In the genomic region with DNA sequence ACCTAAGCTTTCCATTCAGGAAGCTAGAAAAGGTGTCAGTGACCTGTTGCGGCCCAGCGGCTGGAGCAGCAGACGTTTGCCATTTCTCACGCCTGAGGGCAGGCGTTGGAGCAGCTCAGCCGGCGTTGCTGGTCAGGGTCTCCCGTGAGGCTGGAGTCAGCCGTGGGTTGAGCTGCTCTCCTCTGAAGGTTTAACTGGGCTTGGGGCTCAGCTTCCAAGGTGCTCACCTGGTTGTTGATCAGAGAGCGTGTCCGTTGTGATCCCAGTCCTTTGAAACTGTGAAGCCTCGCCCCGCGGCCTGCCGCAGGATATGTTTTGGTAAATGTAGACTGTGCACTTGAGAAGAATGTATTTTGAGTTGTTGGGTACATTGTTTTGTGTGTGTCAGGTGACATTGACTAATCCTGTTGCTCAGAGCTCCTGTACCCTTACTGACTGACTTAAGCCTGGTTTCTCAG, we compare ENCODE assay signal across 25 cellular contexts. TPM values are rescaled to one million over a fixed set of nuclear protein-coding genes. Genes with fewer than 3 reads are reported as not detected.
DNase-seq lines count a peak whose midpoint lies in the region; ATAC-seq and TF ChIP-seq lines count a peak whose summit lies in the region.
"Had no signal": no experiment of that assay in that cellular context is flagged by ENCODE, and none has a peak within 500 bp of the region (broad histone marks: within the 10 kb centered on the region; RNA-seq: fewer than 3 reads in every experiment).

No MANE protein-coding gene starts in this region.

- no peak overlapping the region for H3K4me3 ChIP-seq in BLaER1 treated with 17β-estradiol and CSF1 and Interleukin-3, amounts not matched to agents 10 nM and 100 nM
- no peak overlapping the region for H3K4me3 ChIP-seq in H7 (ENCODE audit: insufficient read depth, low read depth, low read length)
- no peak overlapping the region for H3K4me3 ChIP-seq in psoas muscle
- H3K4me3 ChIP-seq in Karpas-422 (ENCODE audit: low read length) = no peak overlapping the region
- H3K4me3 ChIP-seq: esophagus squamous epithelium, gastrocnemius medialis, vagina had no signal

- no peaks in the 10 kb centered on the region for H3K9me2 ChIP-seq in Karpas-422 (replicated peaks; ENCODE audit: insufficient read depth, low read length)

- H3K9ac ChIP-seq in BLaER1 treated with 17β-estradiol and CSF1 and Interleukin-3, amounts not matched to agents 10 nM and 100 nM = no peak overlapping the region
- H3K9ac ChIP-seq in Karpas-422 (ENCODE audit: low read length) = no peak overlapping the region

- H3K36me3 Mint-ChIP-seq in glutamatergic neuron (ENCODE audit: unreplicated experiment) = peaks cover 11% of the 10 kb centered on the region

- TF ChIP-seq CTCF in glutamatergic neuron (IDR thresholded peaks at IDR 0.05; ENCODE audit: partially characterized antibody, unreplicated experiment) (no peak), psoas muscle (IDR thresholded peaks at IDR 0.05) (no peak)

- H2AFZ ChIP-seq in Karpas-422 (ENCODE audit: low read length) = no peak overlapping the region

- peaks cover 0 to 15% (median 0%) of the 10 kb centered on the region in 11 experiments; a peak in 5 of 22 replicates for H3K9me3 ChIP-seq in BLaER1 treated with 17β-estradiol and CSF1 and Interleukin-3, amounts not matched to agents 10 nM and 100 nM (replicated peaks in 1 of 11)
- H3K9me3 ChIP-seq in psoas muscle (no peaks in the 10 kb centered on the region), Karpas-422 (ENCODE audit: low read length) (no peaks in the 10 kb centered on the region)
- H3K9me3 ChIP-seq: gastrocnemius medialis, vagina had no signal

- intact Hi-C loops in psoas muscle (cut with DNase I) = no loop called here

- H3K27me3 ChIP-seq in BLaER1 treated with 17β-estradiol and CSF1 and Interleukin-3, amounts not matched to agents 10 nM and 100 nM = peaks cover 3 to 29% (median 15%) of the 10 kb centered on the region in 11 experiments; a peak in 17 of 22 replicates
- H3K27me3 ChIP-seq in H7 (ENCODE audit: control insufficient read depth, insufficient read depth, low read length) = no peaks in the 10 kb centered on the region
- H3K27me3 ChIP-seq in psoas muscle (ENCODE audit: insufficient read depth in 3 of 3, low read length in 2 of 3) = no peaks in the 10 kb centered on the region
- H3K27me3 ChIP-seq in Karpas-422 (ENCODE audit: low read length) = no peaks in the 10 kb centered on the region
- H3K27me3 ChIP-seq: esophagus squamous epithelium, gastrocnemius medialis, vagina had no signal

- peak overlapping the region in 3 of 11 experiments; percentile 18 to 70 (median 23); a peak in 3 of 22 replicates for H3K27ac ChIP-seq in BLaER1 treated with 17β-estradiol and CSF1 and Interleukin-3, amounts not matched to agents 10 nM and 100 nM
- no peak overlapping the region for H3K27ac ChIP-seq in psoas muscle
- H3K27ac ChIP-seq in Karpas-422 (ENCODE audit: low read length) = no peak overlapping the region
- H3K27ac ChIP-seq: C4-2B, esophagus squamous epithelium, gastrocnemius medialis, HL-60, vagina had no signal

- peak overlapping the region in 7 of 11 experiments; percentile 56 to 89 (median 75); a peak in 13 of 22 replicates for H3K4me2 ChIP-seq in BLaER1 treated with 17β-estradiol and CSF1 and Interleukin-3, amounts not matched to agents 10 nM and 100 nM
- no peak overlapping the region for H3K4me2 ChIP-seq in Karpas-422 (ENCODE audit: low read depth, low read length, poor library complexity, severe bottlenecking)

- peaks cover 10% of the 10 kb centered on the region for H3K9me3 Mint-ChIP-seq in glutamatergic neuron (ENCODE audit: unreplicated experiment)
- H3K9me3 Mint-ChIP-seq: activated CD4-positive, alpha-beta T cell treated with anti-CD3 and anti-CD28 coated beads, Interleukin-2, amount 10 ng/mL, durations not matched to agents 7 days and 5 days had no signal

- H3K27me3 Mint-ChIP-seq in glutamatergic neuron (ENCODE audit: unreplicated experiment) = peaks cover 5% of the 10 kb centered on the region
- H3K27me3 Mint-ChIP-seq: brain had no signal

- H3K4me3 Mint-ChIP-seq in glutamatergic neuron (ENCODE audit: unreplicated experiment) = no peak overlapping the region
- H3K4me3 Mint-ChIP-seq: activated CD4-positive, alpha-beta T cell treated with anti-CD3 and anti-CD28 coated beads, Interleukin-2, amount 10 ng/mL, durations not matched to agents 7 days and 5 days; brain had no signal

- peaks cover 23% of the 10 kb centered on the region for H3K4me1 Mint-ChIP-seq in glutamatergic neuron (ENCODE audit: low read depth, unreplicated experiment)
- H3K4me1 Mint-ChIP-seq: brain had no signal

- DNase-seq in H7 = peak; percentile 27
- DNase-seq in glutamatergic neuron = peak; percentile 12
- peak; percentile 73 for DNase-seq in renal cortical epithelial cell (ENCODE audit: low read depth)
- no peak for DNase-seq in midbrain (lab: John Stamatoyannopoulos, UW)
- no peak for DNase-seq in psoas muscle
- no peak for DNase-seq in Karpas-422
- DNase-seq: activated CD4-positive, alpha-beta T cell treated with anti-CD3 and anti-CD28 coated beads, Interleukin-2, amount 10 ng/mL, durations not matched to agents 7 days and 5 days; Calu3; effector memory CD4-positive, alpha-beta T cell; esophagus squamous epithelium; gastrocnemius medialis; HCEC 1CT; hypothalamus; NCI-H187; NCI-H226; NCI-H774; RPMI8226; small intestine; stimulated activated CD4-positive, alpha-beta T cell treated with anti-CD3 and anti-CD28 coated beads, Interleukin-2, amount 100 ng/mL, for 24 hours had no signal

- H3K27ac Mint-ChIP-seq in glutamatergic neuron (ENCODE audit: unreplicated experiment) = no peak overlapping the region
- H3K27ac Mint-ChIP-seq: activated CD4-positive, alpha-beta T cell treated with anti-CD3 and anti-CD28 coated beads, Interleukin-2, amount 10 ng/mL, durations not matched to agents 7 days and 5 days; brain had no signal

- no peaks in the 10 kb centered on the region for H3K36me3 ChIP-seq in BLaER1 treated with 17β-estradiol and CSF1 and Interleukin-3, amounts not matched to agents 10 nM and 100 nM
- no peaks in the 10 kb centered on the region for H3K36me3 ChIP-seq in H7 (replicated peaks; ENCODE audit: control insufficient read depth, insufficient read depth, low read length)
- no peaks in the 10 kb centered on the region for H3K36me3 ChIP-seq in psoas muscle (ENCODE audit: insufficient read depth in 1 of 2, low read depth in 1 of 2)
- H3K36me3 ChIP-seq in Karpas-422 (ENCODE audit: insufficient read depth, low read length) = no peaks in the 10 kb centered on the region
- H3K36me3 ChIP-seq: esophagus squamous epithelium, gastrocnemius medialis, vagina had no signal

- peaks cover 23 to 65% (median 39%) of the 10 kb centered on the region in 10 experiments for H3K4me1 ChIP-seq in BLaER1 treated with 17β-estradiol and CSF1 and Interleukin-3, amounts not matched to agents 10 nM and 100 nM
- H3K4me1 ChIP-seq in psoas muscle (no peaks in the 10 kb centered on the region), Karpas-422 (ENCODE audit: low read length) (no peaks in the 10 kb centered on the region)
- H3K4me1 ChIP-seq: gastrocnemius medialis, vagina had no signal

- peaks cover 0 to 12% (median 0%) of the 10 kb centered on the region in 11 experiments; a peak in 4 of 22 replicates for H4K20me1 ChIP-seq in BLaER1 treated with 17β-estradiol and CSF1 and Interleukin-3, amounts not matched to agents 10 nM and 100 nM
- H4K20me1 ChIP-seq in Karpas-422 (ENCODE audit: insufficient read depth, low read depth, low read length) = no peaks in the 10 kb centered on the region

- ATAC-seq in psoas muscle = no peak
- ATAC-seq: gastrocnemius medialis, SK-N-SH treated with all-trans-retinoic acid at 6 μM for 48 hours had no signal

- H3K79me2 ChIP-seq in Karpas-422 (ENCODE audit: low read length) = no peaks in the 10 kb centered on the region

- WGBS in psoas muscle, 3 donors = 79 to 90% (median 84%) methylated on average over 15 of the region's 15 CpGs

RNA-seq across cellular contexts. Expression of a gene that starts 20.6 kb away (rescaled TPM):
- total RNA-seq in H7 (2014; rRNA removed; shearing (Covaris generic)) = 14.3 and 15.3 TPM in 2 replicates
- total RNA-seq in glutamatergic neuron (ENCODE audit: unreplicated experiment) = 49.4 TPM
- total RNA-seq in renal cortical epithelial cell = 11.1 and 18.9 TPM in 2 replicates
- total RNA-seq in psoas muscle = 10 to 100 TPM; 14.5 to 25.0 (median 21.9) TPM
- 10 to 100 TPM; 18.6 to 35.2 (median 23.4) TPM for polyA plus RNA-seq in psoas muscle
- 1.4 and 3.7 TPM in 2 replicates for total RNA-seq in Karpas-422 (2014; rRNA removed; shearing (Covaris generic); ENCODE audit: low replicate concordance)

RNA-seq across cellular contexts. Expression of a gene that starts 44.4 kb away (rescaled TPM):
- 4.0 and 5.7 TPM in 2 replicates for total RNA-seq in H7 (2014; rRNA removed; shearing (Covaris generic))
- total RNA-seq in glutamatergic neuron (ENCODE audit: unreplicated experiment) = 13.8 TPM
- 3.1 and 16.4 TPM in 2 replicates for total RNA-seq in renal cortical epithelial cell
- total RNA-seq in psoas muscle = 1 to 10 TPM; 2.2 to 2.9 (median 2.4) TPM
- 1 to 10 TPM; 2.3 to 8.3 (median 4.3) TPM for polyA plus RNA-seq in psoas muscle
- total RNA-seq in Karpas-422 (2014; rRNA removed; shearing (Covaris generic); ENCODE audit: low replicate concordance) = 2.2 and 12.4 TPM in 2 replicates

Comparison
In these comparisons a context has a peak if more than half of its experiments do, and no peak if none do; other contexts are left out.
1. DNase-seq: peak in H7 (single experiment), glutamatergic neuron (single experiment) and renal cortical epithelial cell (single experiment); none in midbrain (single experiment), psoas muscle (0 of 2) and Karpas-422 (single experiment).